In genomic region chr7:85074-85945, GRCh38 we compare ENCODE assay signal across 12 cellular contexts.
DNase-seq lines count a peak whose midpoint lies in the region; ATAC-seq, FAIRE-seq and TF ChIP-seq lines count a peak whose summit lies in the region.
"Had no signal": no experiment of that assay in that cellular context is flagged by ENCODE, and none has a peak within 500 bp of the region (broad histone marks: within the 10 kb centered on the region; RNA-seq: fewer than 3 reads in every experiment).

No MANE protein-coding gene starts in this region.

- H3K4me3 ChIP-seq in right atrium auricular region = no peak overlapping the region
- no peak overlapping the region for H3K4me3 ChIP-seq in right cardiac atrium (ENCODE audit: low read length)
- H3K4me3 ChIP-seq: Peyer's patch had no signal

- no peak for TF ChIP-seq CTCF in right atrium auricular region (IDR thresholded peaks at IDR 0.05)

- H3K9me3 ChIP-seq in right atrium auricular region = no peaks in the 10 kb centered on the region
- H3K9me3 ChIP-seq in right cardiac atrium (ENCODE audit: control insufficient read depth, low read length) = no peaks in the 10 kb centered on the region
- H3K9me3 ChIP-seq: Peyer's patch had no signal

- peak; percentile 97 for FAIRE-seq in urothelium cell line (lab: Jason Lieb, UNC)
- FAIRE-seq: frontal cortex, TTC549 had no signal

- WGBS in right cardiac atrium = 69% methylated on average over 19 of the region's 19 CpGs

- H3K27me3 ChIP-seq in right atrium auricular region = no peaks in the 10 kb centered on the region
- H3K27me3 ChIP-seq in right cardiac atrium (ENCODE audit: control insufficient read depth, insufficient read depth) = no peaks in the 10 kb centered on the region
- H3K27me3 ChIP-seq: Peyer's patch had no signal

- intact Hi-C loops in Right ventricle myocardium inferior (cut with DNase I) (no loop called here), right cardiac atrium (cut with DNase I) (no loop called here)

- ATAC-seq in Right ventricle myocardium inferior (peak; percentile 49), right cardiac atrium (peak in 1 of 2 donors; percentile 46), GM21529 (IDR thresholded peaks at IDR 0.05; ENCODE audit: unreplicated experiment) (no peak)
- ATAC-seq: activated T-cell treated with anti-CD3 and anti-CD28 coated beads, Interleukin-2, amount 50 U/mL, for 72 hours had no signal

- peaks cover 0 to 23% of the 10 kb centered on the region in 2 donors for H3K4me1 ChIP-seq in right atrium auricular region
- H3K4me1 ChIP-seq in right cardiac atrium (ENCODE audit: control insufficient read depth, insufficient read depth, low read length) = no peaks in the 10 kb centered on the region

- DNase-seq in Right ventricle myocardium inferior (ENCODE audit: missing footprints) (no peak), right atrium auricular region (ENCODE audit: low spot score) (no peak), astrocyte of the hippocampus (ENCODE audit: low read depth, low spot score) (peak; percentile 92), right cardiac atrium (peak in 2 of 3 donors; percentile 61 to 62), urothelium cell line (ENCODE audit: low spot score) (peak; percentile 67), NCI-H2171 (lab: John Stamatoyannopoulos, UW) (no peak), ecto neural progenitor cell (ENCODE audit: low spot score) (no peak)
- DNase-seq: activated T-cell treated with anti-CD3 and anti-CD28 coated beads, Interleukin-2, amount 50 U/mL, for 72 hours had no signal

- H3K36me3 ChIP-seq in right atrium auricular region = no peaks in the 10 kb centered on the region
- H3K36me3 ChIP-seq: Peyer's patch had no signal

- H3K27ac ChIP-seq in right atrium auricular region (no peak overlapping the region), right cardiac atrium (ENCODE audit: low read length) (no peak overlapping the region)
- H3K27ac ChIP-seq: Peyer's patch had no signal

Comparison
In these comparisons a context has a peak if more than half of its experiments do, and no peak if none do; other contexts are left out.
1. DNase-seq: peak in astrocyte of the hippocampus (single experiment), right cardiac atrium (2 of 3) and urothelium cell line (single experiment); none in Right ventricle myocardium inferior (single experiment), right atrium auricular region (single experiment), NCI-H2171 (single experiment) and ecto neural progenitor cell (single experiment).